16 cellular contexts compared by ENCODE assay signal in genomic region chr20:49043000-49043399, GRCh38.
"Had no signal": no experiment of that assay in that cellular context is flagged by ENCODE, and none has a peak within 500 bp of the region (broad histone marks: within the 10 kb centered on the region; RNA-seq: fewer than 3 reads in every experiment).

No MANE protein-coding gene starts in this region.

- DNase-seq: activated CD4-positive, alpha-beta T cell treated with anti-CD3 and anti-CD28 coated beads, Interleukin-2, amount 10 ng/mL, durations not matched to agents 7 days and 5 days; activated CD8-positive, alpha-beta memory T cell treated with anti-CD3 and anti-CD28 coated beads for 24 hours; activated naive CD4-positive, alpha-beta T cell treated with anti-CD3 and anti-CD28 coated beads for 36 hours; esophagus squamous epithelium; hippocampal formation; kidney; mesendoderm; upper lobe of left lung had no signal

- H3K4me3 ChIP-seq: ascending aorta, cardiac muscle cell, esophagus squamous epithelium, neural progenitor cell, suprapubic skin, upper lobe of left lung had no signal

- H3K9me3 ChIP-seq: ascending aorta, esophagus squamous epithelium, suprapubic skin, upper lobe of left lung had no signal

- FAIRE-seq: endometrium, kidney had no signal

- H3K27me3 Mint-ChIP-seq: activated CD4-positive, alpha-beta T cell treated with anti-CD3 and anti-CD28 coated beads, Interleukin-2, amount 10 ng/mL, durations not matched to agents 7 days and 5 days; activated T-helper 17 cell treated with anti-CD3 and anti-CD28 coated beads, Interleukin-2, amount 50 U/mL, for 72 hours; stimulated activated naive CD8-positive, alpha-beta T cell treated with anti-CD3 and anti-CD28 coated beads, Interleukin-15, Interleukin-2, amounts not matched to agents 100 ng/mL and 50 ng/mL, for 24 hours had no signal

- H3K27ac ChIP-seq: ascending aorta, cardiac muscle cell, esophagus squamous epithelium, neural progenitor cell, suprapubic skin, upper lobe of left lung had no signal

- H3K9me3 Mint-ChIP-seq: activated CD4-positive, alpha-beta T cell treated with anti-CD3 and anti-CD28 coated beads, Interleukin-2, amount 10 ng/mL, durations not matched to agents 7 days and 5 days; activated naive CD4-positive, alpha-beta T cell treated with anti-CD3 and anti-CD28 coated beads for 36 hours; activated T-helper 17 cell treated with anti-CD3 and anti-CD28 coated beads, Interleukin-2, amount 50 U/mL, for 72 hours; neural progenitor cell; stimulated activated naive CD8-positive, alpha-beta T cell treated with anti-CD3 and anti-CD28 coated beads, Interleukin-15, Interleukin-2, amounts not matched to agents 100 ng/mL and 50 ng/mL, for 24 hours had no signal

- H3K36me3 ChIP-seq: ascending aorta, cardiac muscle cell, esophagus squamous epithelium, neural progenitor cell, suprapubic skin, upper lobe of left lung had no signal

- ATAC-seq: activated T-helper 17 cell treated with anti-CD3 and anti-CD28 coated beads, Interleukin-2, amount 50 U/mL, for 72 hours; sciatic nerve had no signal

- H3K4me3 Mint-ChIP-seq: activated CD4-positive, alpha-beta T cell treated with anti-CD3 and anti-CD28 coated beads, Interleukin-2, amount 10 ng/mL, durations not matched to agents 7 days and 5 days; activated naive CD4-positive, alpha-beta T cell treated with anti-CD3 and anti-CD28 coated beads for 36 hours; activated T-helper 17 cell treated with anti-CD3 and anti-CD28 coated beads, Interleukin-2, amount 50 U/mL, for 72 hours; neural progenitor cell; stimulated activated naive CD8-positive, alpha-beta T cell treated with anti-CD3 and anti-CD28 coated beads, Interleukin-15, Interleukin-2, amounts not matched to agents 100 ng/mL and 50 ng/mL, for 24 hours had no signal

- H3K27me3 ChIP-seq: ascending aorta, cardiac muscle cell, esophagus squamous epithelium, neural progenitor cell, suprapubic skin, upper lobe of left lung had no signal

- H3K27ac Mint-ChIP-seq: activated CD4-positive, alpha-beta T cell treated with anti-CD3 and anti-CD28 coated beads, Interleukin-2, amount 10 ng/mL, durations not matched to agents 7 days and 5 days; activated naive CD4-positive, alpha-beta T cell treated with anti-CD3 and anti-CD28 coated beads for 36 hours; activated T-helper 17 cell treated with anti-CD3 and anti-CD28 coated beads, Interleukin-2, amount 50 U/mL, for 72 hours; neural progenitor cell; stimulated activated naive CD8-positive, alpha-beta T cell treated with anti-CD3 and anti-CD28 coated beads, Interleukin-15, Interleukin-2, amounts not matched to agents 100 ng/mL and 50 ng/mL, for 24 hours had no signal

- H3K9ac ChIP-seq: neural progenitor cell had no signal
